In genomic region chr2:171893196-171893823, GRCh38 we compare ENCODE assay signal across 8 cellular contexts. TPM values are rescaled to one million over a fixed set of nuclear protein-coding genes. Genes with fewer than 3 reads are reported as not detected.
DNase-seq lines count a peak whose midpoint lies in the region; TF ChIP-seq lines count a peak whose summit lies in the region.

No MANE protein-coding gene starts in this region.

- intact Hi-C loops in stomach (cut with DNase I; ENCODE audit: low total_unique reads), result no loop called here

- TF ChIP-seq POLR2A in stomach (IDR thresholded peaks at IDR 0.05), result no peak

- H3K27me3 ChIP-seq in stomach, result no peaks in the 10 kb centered on the region

- peaks cover 29% of the 10 kb centered on the region for H3K36me3 Mint-ChIP-seq in activated naive CD8-positive, alpha-beta T cell treated with anti-CD3 and anti-CD28 coated beads for 36 hours
- peaks cover 0 to 6% (median 3%) of the 10 kb centered on the region in 3 donors for H3K36me3 Mint-ChIP-seq in immature natural killer cell

- H3K4me3 Mint-ChIP-seq in activated naive CD8-positive, alpha-beta T cell treated with anti-CD3 and anti-CD28 coated beads for 36 hours, result peak overlapping the region; percentile 98
- peak overlapping the region; percentile 90 to 99 (median 95) for H3K4me3 Mint-ChIP-seq in immature natural killer cell

- no peak for TF ChIP-seq CTCF in C4-2B (conservative IDR thresholded peaks at IDR 0.05)
- no peak for TF ChIP-seq CTCF in stomach (IDR thresholded peaks at IDR 0.05)

- WGBS in stomach, 5 donors, result 17 to 20% (median 18%) methylated on average over 7 of the region's 7 CpGs

- H3K27ac Mint-ChIP-seq in activated naive CD8-positive, alpha-beta T cell treated with anti-CD3 and anti-CD28 coated beads for 36 hours, result peak overlapping the region; percentile 89
- H3K27ac Mint-ChIP-seq in immature natural killer cell, result peak overlapping the region; percentile 68 to 83 (median 82)

- TF ChIP-seq EP300 in stomach (IDR thresholded peaks at IDR 0.05), result no peak

- H3K27me3 Mint-ChIP-seq in activated naive CD8-positive, alpha-beta T cell treated with anti-CD3 and anti-CD28 coated beads for 36 hours, result no peaks in the 10 kb centered on the region
- H3K27me3 Mint-ChIP-seq in immature natural killer cell (ENCODE audit: low read depth in 3 of 3), result peaks cover 0 to 12% (median 3%) of the 10 kb centered on the region in 3 donors

- DNase-seq in HT1080 (ENCODE audit: low read depth) (peak; percentile 14), immature natural killer cell (no peak), stomach (no peak), SW480 (ENCODE audit: low spot score) (no peak), GM19238 (ENCODE audit: insufficient read length, low spot score) (no peak)
- DNase-seq in activated naive CD8-positive, alpha-beta T cell treated with anti-CD3 and anti-CD28 coated beads for 36 hours, result no peak
- DNase-seq in stimulated activated CD4-positive, alpha-beta T cell treated with anti-CD3 and anti-CD28 coated beads, Interleukin-4, amount 100 ng/mL, for 4 hours, result no peak

- H3K9me3 ChIP-seq in stomach, result no peaks in the 10 kb centered on the region

- H3K27ac ChIP-seq in C4-2B (peak overlapping the region; percentile 77), stomach (peak overlapping the region; percentile 85 to 92 (median 87))

- H3K4me1 ChIP-seq in stomach, result peaks cover 16 to 53% (median 35%) of the 10 kb centered on the region in 4 donors

- peaks cover 32% of the 10 kb centered on the region for H3K4me1 Mint-ChIP-seq in activated naive CD8-positive, alpha-beta T cell treated with anti-CD3 and anti-CD28 coated beads for 36 hours
- H3K4me1 Mint-ChIP-seq in immature natural killer cell, result peaks cover 25 to 41% of the 10 kb centered on the region in 2 donors

- peak overlapping the region; percentile 65 to 97 (median 78) for H3K4me3 ChIP-seq in stomach

- H3K9me3 Mint-ChIP-seq in activated naive CD8-positive, alpha-beta T cell treated with anti-CD3 and anti-CD28 coated beads for 36 hours, result no peaks in the 10 kb centered on the region
- H3K9me3 Mint-ChIP-seq in immature natural killer cell, result peaks cover 0 to 1% (median 0%) of the 10 kb centered on the region in 6 donors

- H3K36me3 ChIP-seq in stomach, result peaks cover 0 to 8% (median 3%) of the 10 kb centered on the region in 4 donors

RNA-seq across cellular contexts. Expression of gene SLC25A12, which starts 0.7 kb away (rescaled TPM):
- 22.7 and 26.9 TPM in 2 replicates for total RNA-seq in HT1080 (2014; rRNA removed; shearing (Covaris generic))
- 15.4 and 17.8 TPM in 2 replicates for polyA plus RNA-seq in HT1080 (2015; cell fraction: cytosol; rRNA removed)
- 44.6 and 47.7 TPM in 2 replicates for polyA plus RNA-seq in HT1080 (2015; cell fraction: nucleus; rRNA removed)
- 10 to 100 TPM; 24.5 to 25.5 TPM for total RNA-seq in activated naive CD8-positive, alpha-beta T cell treated with anti-CD3 and anti-CD28 coated beads for 36 hours
- polyA plus RNA-seq in immature natural killer cell, result 10 to 100 TPM; 14.1 to 19.8 (median 19.2) TPM
- total RNA-seq in stomach, result 10 to 100 TPM; 13.9 to 53.6 (median 34.4) TPM
- polyA plus RNA-seq in stomach, result 10 to 100 TPM; 10.1 to 15.7 (median 11.9) TPM

RNA-seq across cellular contexts. Expression of gene HAT1, which starts 29.0 kb away (rescaled TPM):
- 76.0 and 85.5 TPM in 2 replicates for total RNA-seq in HT1080 (2014; rRNA removed; shearing (Covaris generic))
- 85.4 and 87.9 TPM in 2 replicates for polyA plus RNA-seq in HT1080 (2015; cell fraction: cytosol; rRNA removed)
- 95.7 and 120 TPM in 2 replicates for polyA plus RNA-seq in HT1080 (2015; cell fraction: nucleus; rRNA removed)
- 10 to 100 TPM; 92.4 to 95.6 TPM for total RNA-seq in activated naive CD8-positive, alpha-beta T cell treated with anti-CD3 and anti-CD28 coated beads for 36 hours
- polyA plus RNA-seq in immature natural killer cell (100 to 1,000 TPM in 1 of 3 donors, 10 to 100 TPM in 2; 49.0 to 103 (median 70.6) TPM), stomach (10 to 100 TPM; 20.3 to 37.7 (median 31.8) TPM)
- 10 to 100 TPM in 4 of 5 donors, 1 to 10 TPM in 1; 2.9 to 59.8 (median 21.4) TPM for total RNA-seq in stomach
